19 cellular contexts compared by ENCODE assay signal in genomic region chrX:155143959-155144548, GRCh38.
DNase-seq lines count a peak whose midpoint lies in the region; ATAC-seq and TF ChIP-seq lines count a peak whose summit lies in the region.
"Had no signal": no experiment of that assay in that cellular context is flagged by ENCODE, and none has a peak within 500 bp of the region (broad histone marks: within the 10 kb centered on the region; RNA-seq: fewer than 3 reads in every experiment).

No MANE protein-coding gene starts in this region.

- peaks cover 8% of the 10 kb centered on the region for H3K4me1 Mint-ChIP-seq in activated CD4-positive, alpha-beta T cell treated with anti-CD3 and anti-CD28 coated beads, Interleukin-2, amount 10 ng/mL, durations not matched to agents 7 days and 5 days
- peaks cover 10% of the 10 kb centered on the region for H3K4me1 Mint-ChIP-seq in activated naive CD8-positive, alpha-beta T cell treated with anti-CD3 and anti-CD28 coated beads, Interleukin-2, amount 10 ng/mL, durations not matched to agents 7 days and 5 days

- H3K4me3 ChIP-seq in GM12865 (ENCODE audit: low read depth, low read length) (no peak overlapping the region), coronary artery (no peak overlapping the region)
- H3K4me3 ChIP-seq: BLaER1 treated with 17β-estradiol and CSF1 and Interleukin-3, amounts not matched to agents 10 nM and 100 nM; SJCRH30 had no signal

- POLR2A ChIA-PET in activated CD4-positive, alpha-beta T cell treated with anti-CD3 and anti-CD28 coated beads, Interleukin-2, amount 10 ng/mL, durations not matched to agents 7 days and 5 days (lab: Charles Lee): no interaction called here
- POLR2A ChIA-PET in activated naive CD8-positive, alpha-beta T cell treated with anti-CD3 and anti-CD28 coated beads, Interleukin-2, amount 10 ng/mL, durations not matched to agents 7 days and 5 days (lab: Charles Lee): interaction anchor here (1.0 kb wide), 1 partner anchor 73 kb away, joined by 3 read pairs; no protein-coding TSS in a partner anchor

- DNase-seq in activated CD4-positive, alpha-beta T cell treated with anti-CD3 and anti-CD28 coated beads, Interleukin-2, amount 10 ng/mL, durations not matched to agents 7 days and 5 days: no peak
- DNase-seq in activated CD4-positive, alpha-beta T cell treated with anti-CD3 and anti-CD28 coated beads, Interleukin-2, amount 50 U/mL, for 48 hours: no peak
- peak; percentile 9 for DNase-seq in GM12865 (ENCODE audit: low read depth)
- peak; percentile 39 for DNase-seq in NCI-H2107 treated with DMSO at 0.1 percent for 48 hours (lab: John Stamatoyannopoulos, UW; ENCODE audit: unreplicated experiment)
- no peak for DNase-seq in activated naive CD8-positive, alpha-beta T cell treated with anti-CD3 and anti-CD28 coated beads, Interleukin-2, amount 10 ng/mL, durations not matched to agents 7 days and 5 days
- DNase-seq in DMS153 (lab: John Stamatoyannopoulos, UW): no peak
- no peak for DNase-seq in LoVo (ENCODE audit: low spot score)
- no peak for DNase-seq in coronary artery (ENCODE audit: low spot score)
- DNase-seq: CD4-positive, alpha-beta memory T cell; NCI-H1092; NCI-H1436; NCI-H187 treated with DMSO at 0.1 percent for 48 hours; NCI-H226; NCI-H510A treated with DMSO at 0.1 percent for 48 hours; NCI-H748 treated with DMSO at 0.1 percent for 48 hours; NK-92 treated with Interleukin-12 subunit alpha and Interleukin-12 subunit beta, amount 100 ng/mL, for 24 hours; SJCRH30 had no signal

- TF ChIP-seq CTCF in GM12865 (IDR thresholded peaks at IDR 0.05; ENCODE audit: insufficient read depth, low read depth, low read length, missing control alignments) (no peak), coronary artery (IDR thresholded peaks at IDR 0.05) (no peak)

- H3K27ac ChIP-seq in coronary artery: no peak overlapping the region
- H3K27ac ChIP-seq: 22Rv1; BLaER1 treated with 17β-estradiol and CSF1 and Interleukin-3, amounts not matched to agents 10 nM and 100 nM; SJCRH30 had no signal

- H3K27me3 Mint-ChIP-seq in activated CD4-positive, alpha-beta T cell treated with anti-CD3 and anti-CD28 coated beads, Interleukin-2, amount 10 ng/mL, durations not matched to agents 7 days and 5 days: no peaks in the 10 kb centered on the region
- H3K27me3 Mint-ChIP-seq in activated naive CD8-positive, alpha-beta T cell treated with anti-CD3 and anti-CD28 coated beads, Interleukin-2, amount 10 ng/mL, durations not matched to agents 7 days and 5 days: no peaks in the 10 kb centered on the region

- peak; percentile 36 for ATAC-seq in activated naive CD8-positive, alpha-beta T cell treated with anti-CD3 and anti-CD28 coated beads, Interleukin-2, amount 10 ng/mL, durations not matched to agents 7 days and 5 days (ENCODE audit: low read depth)

- H3K36me3 Mint-ChIP-seq in activated CD4-positive, alpha-beta T cell treated with anti-CD3 and anti-CD28 coated beads, Interleukin-2, amount 10 ng/mL, durations not matched to agents 7 days and 5 days (ENCODE audit: low read depth): no peaks in the 10 kb centered on the region
- H3K36me3 Mint-ChIP-seq in activated naive CD8-positive, alpha-beta T cell treated with anti-CD3 and anti-CD28 coated beads, Interleukin-2, amount 10 ng/mL, durations not matched to agents 7 days and 5 days: no peaks in the 10 kb centered on the region
- H3K36me3 Mint-ChIP-seq: CD4-positive, alpha-beta memory T cell had no signal

- peak overlapping the region; percentile 57 for H3K27ac Mint-ChIP-seq in activated CD4-positive, alpha-beta T cell treated with anti-CD3 and anti-CD28 coated beads, Interleukin-2, amount 10 ng/mL, durations not matched to agents 7 days and 5 days
- H3K27ac Mint-ChIP-seq in activated naive CD8-positive, alpha-beta T cell treated with anti-CD3 and anti-CD28 coated beads, Interleukin-2, amount 10 ng/mL, durations not matched to agents 7 days and 5 days: peak overlapping the region; percentile 43
- H3K27ac Mint-ChIP-seq: CD4-positive, alpha-beta memory T cell had no signal

- no peaks in the 10 kb centered on the region for H3K9me3 Mint-ChIP-seq in activated CD4-positive, alpha-beta T cell treated with anti-CD3 and anti-CD28 coated beads, Interleukin-2, amount 10 ng/mL, durations not matched to agents 7 days and 5 days
- no peaks in the 10 kb centered on the region for H3K9me3 Mint-ChIP-seq in activated naive CD8-positive, alpha-beta T cell treated with anti-CD3 and anti-CD28 coated beads, Interleukin-2, amount 10 ng/mL, durations not matched to agents 7 days and 5 days
- H3K9me3 Mint-ChIP-seq: CD4-positive, alpha-beta memory T cell had no signal

- no peak overlapping the region for H3K4me3 Mint-ChIP-seq in activated CD4-positive, alpha-beta T cell treated with anti-CD3 and anti-CD28 coated beads, Interleukin-2, amount 10 ng/mL, durations not matched to agents 7 days and 5 days
- H3K4me3 Mint-ChIP-seq in activated naive CD8-positive, alpha-beta T cell treated with anti-CD3 and anti-CD28 coated beads, Interleukin-2, amount 10 ng/mL, durations not matched to agents 7 days and 5 days: peak overlapping the region; percentile 28
- H3K4me3 Mint-ChIP-seq: CD4-positive, alpha-beta memory T cell had no signal

- CTCF ChIA-PET in activated CD4-positive, alpha-beta T cell treated with anti-CD3 and anti-CD28 coated beads, Interleukin-2, amount 10 ng/mL, durations not matched to agents 7 days and 5 days (lab: Charles Lee): no interaction called here

Comparison
In these comparisons a context has a peak if more than half of its experiments do, and no peak if none do; other contexts are left out.
1. DNase-seq: peak in GM12865 (single experiment) and NCI-H2107 treated with DMSO at 0.1 percent for 48 hours (single experiment); none in activated CD4-positive, alpha-beta T cell treated with anti-CD3 and anti-CD28 coated beads, Interleukin-2, amount 10 ng/mL, durations not matched to agents 7 days and 5 days (single experiment), activated CD4-positive, alpha-beta T cell treated with anti-CD3 and anti-CD28 coated beads, Interleukin-2, amount 50 U/mL, for 48 hours (0 of 2), activated naive CD8-positive, alpha-beta T cell treated with anti-CD3 and anti-CD28 coated beads, Interleukin-2, amount 10 ng/mL, durations not matched to agents 7 days and 5 days (single experiment), DMS153 (single experiment), LoVo (single experiment) and coronary artery (single experiment).